In the genomic region with DNA sequence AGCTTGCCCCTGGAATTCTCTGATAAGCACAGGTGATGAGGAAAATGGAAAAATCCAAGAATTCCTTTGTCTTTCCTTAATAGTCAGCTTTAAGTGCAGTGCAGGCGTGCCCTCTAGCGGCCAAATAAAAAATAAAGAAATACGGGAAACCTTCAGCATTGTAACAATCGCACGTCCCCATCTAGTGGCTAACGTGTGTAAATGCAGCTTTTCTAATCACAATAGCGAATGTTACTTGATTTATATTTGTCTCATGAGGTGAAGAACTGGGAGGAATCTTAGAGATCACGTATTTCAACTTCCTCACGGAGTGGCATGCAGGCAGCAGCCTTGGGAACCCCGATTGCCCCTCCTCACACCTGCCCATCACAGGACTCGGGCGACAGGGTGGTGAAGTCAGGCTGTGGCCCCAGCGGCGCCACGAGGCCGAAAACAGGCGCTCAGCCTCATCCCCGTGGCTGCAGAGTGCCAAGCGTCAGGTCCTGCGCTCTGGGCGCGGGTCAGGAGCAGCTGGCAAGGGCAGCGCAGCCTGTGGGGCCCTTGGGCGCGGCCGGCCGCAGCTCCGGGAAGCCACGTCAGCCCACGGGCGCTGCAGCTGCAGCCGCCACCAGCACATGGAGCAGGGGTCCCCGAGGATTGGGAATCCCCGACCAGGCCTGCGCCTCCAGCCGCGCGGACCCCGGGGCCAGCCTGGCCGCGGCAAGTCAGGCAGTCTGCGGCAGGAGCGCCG, we compare ENCODE assay signal across 8 cellular contexts. TPM values are rescaled to one million over a fixed set of nuclear protein-coding genes. Genes with fewer than 3 reads are reported as not detected.
DNase-seq lines count a peak whose midpoint lies in the region; TF ChIP-seq lines count a peak whose summit lies in the region.
"Not testable (repeated sequence)": the region's sequence is repeated elsewhere in the genome, so short reads cannot be mapped to it uniquely, and the experiment has no call there.

No MANE protein-coding gene starts in this region.

- 0 to 1% methylated on average over 36 to 41 of the region's 44 CpGs for WGBS in ectodermal cell, 2 experiments
- 0% methylated on average over 27 to 29 of the region's 44 CpGs for WGBS in tibial nerve, 2 donors

- not testable (repeated sequence) for H3K9me3 Mint-ChIP-seq in HFFc6

- H3K27ac ChIP-seq in OCI-LY3 (ENCODE audit: low read length), result peak overlapping the region; percentile 75
- H3K27ac ChIP-seq in ectodermal cell (ENCODE audit: insufficient read depth, low read depth, low read length, poor library complexity, severe bottlenecking), result peak overlapping the region; percentile 36
- H3K27ac ChIP-seq in tibial nerve, result peak overlapping the region; percentile 89 to 95 (median 92)

- peak in 1 of 2 donors; percentile 30 for TF ChIP-seq EP300 in tibial nerve (IDR thresholded peaks at IDR 0.05)

- H2AFZ ChIP-seq in OCI-LY3 (ENCODE audit: low read depth, low read length), result peak overlapping the region; percentile 81; the same call in 1 of the 2 replicates

- peak; percentile 10 for TF ChIP-seq POLR2A in GM10847 (IDR thresholded peaks at IDR 0.05; ENCODE audit: extremely low read depth, insufficient read length)
- not testable (repeated sequence) for TF ChIP-seq POLR2A in tibial nerve (IDR thresholded peaks at IDR 0.05)

- H3K4me1 Mint-ChIP-seq in HFFc6 (ENCODE audit: low read depth), result not testable (repeated sequence)

- TF ChIP-seq CTCF in HFFc6 (IDR thresholded peaks at IDR 0.05) (peak; percentile 96), OCI-LY3 (IDR thresholded peaks at IDR 0.05; ENCODE audit: low read depth, low read length) (peak; percentile 66), tibial nerve (IDR thresholded peaks at IDR 0.05) (peak; percentile 85 to 98 (median 90))

- H3K79me2 ChIP-seq in OCI-LY3 (ENCODE audit: low read length), result not testable (repeated sequence)

- H3K4me3 ChIP-seq in OCI-LY3 (ENCODE audit: low read length) (peak overlapping the region; percentile 79), ectodermal cell (ENCODE audit: insufficient read depth, low read depth, low read length) (peak overlapping the region; percentile 57), tibial nerve (peak overlapping the region; percentile 71 to 89 (median 83))

- peak; percentile 68 for DNase-seq in HFFc6
- DNase-seq in activated T-cell treated with anti-CD3 and anti-CD28 coated beads for 4 hours, result peak; percentile 42
- DNase-seq in islet precursor cell, result peak; percentile 78
- peak; percentile 45 for DNase-seq in renal cortical epithelial cell (ENCODE audit: low read depth)
- peak; percentile 49 to 90 for DNase-seq in tibial nerve (ENCODE audit: low spot score in 2 of 2)

- peak overlapping the region; percentile 75 for H3K9ac ChIP-seq in OCI-LY3 (ENCODE audit: low read length)

- H3K36me3 ChIP-seq in OCI-LY3 (replicated peaks; ENCODE audit: low read depth, low read length); ectodermal cell (ENCODE audit: control insufficient read depth, insufficient read depth, low read length); tibial nerve: not testable (repeated sequence)

- not testable (repeated sequence) for H3K27me3 ChIP-seq in OCI-LY3 (ENCODE audit: low read depth, low read length); ectodermal cell (ENCODE audit: control insufficient read depth, insufficient read depth, low read length, poor library complexity, severe bottlenecking); tibial nerve

- not testable (repeated sequence) for H3K4me1 ChIP-seq in OCI-LY3 (ENCODE audit: low read length); ectodermal cell (ENCODE audit: control insufficient read depth, insufficient read depth, low read length); tibial nerve

- peak overlapping the region; percentile 81 for H3K4me2 ChIP-seq in OCI-LY3 (ENCODE audit: low read length)

- not testable (repeated sequence) for H3K36me3 Mint-ChIP-seq in HFFc6 (ENCODE audit: low read depth)

- H3K9me3 ChIP-seq in OCI-LY3 (ENCODE audit: insufficient read depth, low read length); ectodermal cell (ENCODE audit: control insufficient read depth, low read length); tibial nerve: not testable (repeated sequence)

- H3K27ac Mint-ChIP-seq in HFFc6, result peak overlapping the region; percentile 90

- not testable (repeated sequence) for H4K20me1 ChIP-seq in OCI-LY3 (ENCODE audit: insufficient read depth, low read length)

- H3K27me3 Mint-ChIP-seq in HFFc6 (ENCODE audit: insufficient read depth), result not testable (repeated sequence)

- peak overlapping the region; percentile 90 for H3K4me3 Mint-ChIP-seq in HFFc6

RNA-seq across cellular contexts. Expression of a gene that starts 0.5 kb away (rescaled TPM):
- total RNA-seq in HFFc6 (2021; fragmentation: NEBNext Ultra II Directional; extraction: Animal tissue kit (Norgen Biotek cat#: 25700)), result 1 to 10 TPM; 4.3 to 6.9 (median 5.7) TPM
- 18.4 TPM for polyA plus RNA-seq in ectodermal cell (2013, experiment 1 of 4)
- polyA plus RNA-seq in ectodermal cell (2013, experiment 2 of 4), result 16.4 TPM
- polyA plus RNA-seq in ectodermal cell (2013, experiment 3 of 4), result 15.6 TPM
- 14.7 TPM for polyA plus RNA-seq in ectodermal cell (2013, experiment 4 of 4)
- total RNA-seq in renal cortical epithelial cell, result 14.8 and 41.6 TPM in 2 replicates
- total RNA-seq in tibial nerve, result 10 to 100 TPM; 58.0 to 65.7 (median 61.4) TPM

RNA-seq across cellular contexts. Expression of a gene that starts 17.8 kb away (rescaled TPM):
- total RNA-seq in HFFc6 (2021; fragmentation: NEBNext Ultra II Directional; extraction: Animal tissue kit (Norgen Biotek cat#: 25700)), result 1 to 10 TPM; 2.7 to 6.6 (median 3.9) TPM
- 27.7 TPM for polyA plus RNA-seq in ectodermal cell (2013, experiment 1 of 4)
- polyA plus RNA-seq in ectodermal cell (2013, experiment 2 of 4), result 26.8 TPM
- polyA plus RNA-seq in ectodermal cell (2013, experiment 3 of 4), result 23.0 TPM
- 29.8 TPM for polyA plus RNA-seq in ectodermal cell (2013, experiment 4 of 4)
- 5.7 and 6.3 TPM in 2 replicates for total RNA-seq in renal cortical epithelial cell
- 10 to 100 TPM; 18.3 to 29.8 (median 22.2) TPM for total RNA-seq in tibial nerve

Comparison
In these comparisons a context has a peak if more than half of its experiments do, and no peak if none do; other contexts are left out.
1. Peak in every context shown above with its lines: DNase-seq, H3K4me3 ChIP-seq and H3K27ac ChIP-seq.
2. H3K27ac ChIP-seq: peak in every context shown above with its lines; median percentile 92 in tibial nerve; 75 in OCI-LY3; 36 in ectodermal cell.